8 cellular contexts compared by ENCODE assay signal in the genomic region with DNA sequence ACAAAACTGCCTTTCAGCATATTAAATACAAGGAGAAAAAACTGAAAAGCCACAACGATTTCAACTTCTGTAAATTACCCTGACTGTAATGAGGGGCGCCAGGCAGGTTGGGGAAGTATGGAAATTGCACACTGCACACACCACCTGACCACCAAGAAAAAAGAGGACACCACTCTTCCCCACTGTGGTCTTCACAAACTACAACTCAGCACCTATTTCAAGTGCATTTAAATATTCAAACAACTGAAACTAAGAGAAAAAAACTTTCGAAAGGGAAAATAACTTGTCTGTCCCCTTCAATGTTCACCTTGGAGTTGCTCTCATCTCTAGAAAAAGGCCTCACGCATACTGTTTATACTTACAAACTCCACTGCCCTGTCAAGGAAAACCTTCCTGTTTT. TPM values are rescaled to one million over a fixed set of nuclear protein-coding genes. Genes with fewer than 3 reads are reported as not detected.
DNase-seq lines count a peak whose midpoint lies in the region; ATAC-seq and TF ChIP-seq lines count a peak whose summit lies in the region.

No MANE protein-coding gene starts in this region.

- H3K9me2 ChIP-seq in SK-N-SH: no peaks in the 10 kb centered on the region

- no peaks in the 10 kb centered on the region for H3K9me3 ChIP-seq in SK-N-SH
- no peaks in the 10 kb centered on the region for H3K9me3 ChIP-seq in mucosa of stomach (ENCODE audit: control insufficient read depth, low read length)

- DNase-seq in SK-N-SH (no peak), LNCaP clone FGC (ENCODE audit: low read depth) (no peak), brain microvascular endothelial cell (no peak), DMS114 treated with DMSO at 0.1 percent for 48 hours (lab: John Stamatoyannopoulos, UW; ENCODE audit: unreplicated experiment) (no peak)

- TF ChIP-seq EP300 in SK-N-SH (IDR thresholded peaks at IDR 0.05; ENCODE audit: borderline replicate concordance in 1 of 2, low read depth in 1 of 2, low read length in 1 of 2): no peak

- CTCF ChIA-PET in SK-N-SH (lab: Yijun Ruan, JAX): interaction anchor here (0.7 to 1.6 kb wide), 3 partner anchors 10 to 71 kb away, joined by 3 read pairs; no protein-coding TSS in a partner anchor

- H3K27ac ChIP-seq in SK-N-SH (ENCODE audit: low read depth in 2 of 2, low read length in 1 of 2) (peak overlapping the region; percentile 61 to 67; a peak in 2 of 4 replicates), brain microvascular endothelial cell (peak overlapping the region; percentile 74)

- TF ChIP-seq CTCF in SK-N-SH (IDR thresholded peaks at IDR 0.05) (no peak), LNCaP clone FGC (IDR thresholded peaks at IDR 0.05; ENCODE audit: control insufficient read depth, extremely low read depth, insufficient read depth) (no peak), brain microvascular endothelial cell (IDR thresholded peaks at IDR 0.05; ENCODE audit: low read depth, low read length, missing control alignments) (no peak)

- peaks cover 61% of the 10 kb centered on the region for H3K79me2 ChIP-seq in SK-N-SH (ENCODE audit: insufficient read depth)

- no peaks in the 10 kb centered on the region for H3K27me3 ChIP-seq in SK-N-SH (ENCODE audit: insufficient read depth)
- no peaks in the 10 kb centered on the region for H3K27me3 ChIP-seq in brain microvascular endothelial cell (replicated peaks)
- no peaks in the 10 kb centered on the region for H3K27me3 ChIP-seq in mucosa of stomach (ENCODE audit: control insufficient read depth, insufficient read depth, low read length)

- WGBS in SK-N-SH (ENCODE audit: low lambda C conversion rate): 22% methylated on average over 4 of the region's 4 CpGs

- H3K9ac ChIP-seq in SK-N-SH: peak overlapping the region; percentile 81
- peak overlapping the region; percentile 89 for H3K9ac ChIP-seq in mucosa of stomach (ENCODE audit: low read length)

- peaks cover 3% of the 10 kb centered on the region for H3F3A ChIP-seq in SK-N-SH (replicated peaks; ENCODE audit: insufficient read depth)

- TF ChIP-seq RAD21 in SK-N-SH (IDR thresholded peaks at IDR 0.05; ENCODE audit: low read length): no peak

- H3K4me2 ChIP-seq in SK-N-SH: peak overlapping the region; percentile 79

- H4K20me1 ChIP-seq in SK-N-SH (ENCODE audit: insufficient read depth): peaks cover 57% of the 10 kb centered on the region

- H2AFZ ChIP-seq in SK-N-SH (ENCODE audit: low read depth): no peak overlapping the region

- H3K4me3 ChIP-seq in SK-N-SH (ENCODE audit: low read depth in 2 of 2, low read length in 1 of 2): peak overlapping the region; percentile 68 to 76
- H3K4me3 ChIP-seq in LNCaP clone FGC (ENCODE audit: low read depth, low read length): peak overlapping the region; percentile 84
- H3K4me3 ChIP-seq in brain microvascular endothelial cell (ENCODE audit: low read depth, low read length): peak overlapping the region; percentile 78
- peak overlapping the region; percentile 14 for H3K4me3 ChIP-seq in mucosa of stomach (ENCODE audit: low read length)

- POLR2A ChIA-PET in SK-N-SH (lab: Yijun Ruan, JAX): no interaction called here

- no peak for ATAC-seq in SK-N-SH treated with all-trans-retinoic acid at 6 μM for 48 hours
- ATAC-seq in GM18502 (IDR thresholded peaks at IDR 0.05; ENCODE audit: poor library complexity, unreplicated experiment): no peak
- no peak for ATAC-seq in GM21515 (IDR thresholded peaks at IDR 0.05; ENCODE audit: unreplicated experiment)

- H3K4me1 ChIP-seq in SK-N-SH (ENCODE audit: control insufficient read depth in 1 of 2, insufficient read depth in 2 of 2, low read depth in 1 of 2, low read length in 1 of 2) (peaks cover 0 to 17% of the 10 kb centered on the region in 2 experiments; a peak in 2 of 4 replicates), mucosa of stomach (ENCODE audit: control insufficient read depth, insufficient read depth, low read length) (peaks cover 17% of the 10 kb centered on the region)

- in situ Hi-C loops in brain microvascular endothelial cell (cut with HindIII; ENCODE audit: low pct_ligation_motif_present, low sequenced_read_pairs): no loop called here

- H3K36me3 ChIP-seq in SK-N-SH (replicated peaks in 1 of 2; ENCODE audit: control insufficient read depth in 1 of 2, insufficient read depth in 2 of 2, low read length in 1 of 2) (peaks cover 3 to 10% of the 10 kb centered on the region in 2 experiments), brain microvascular endothelial cell (replicated peaks) (no peaks in the 10 kb centered on the region), mucosa of stomach (ENCODE audit: control insufficient read depth, insufficient read depth, low read length) (no peaks in the 10 kb centered on the region)

TF ChIP-seq in SK-N-SH, 30 proteins besides CTCF, POLR2A, EP300 and RAD21 (continues in another document):
- TF ChIP-seq RXRA (IDR thresholded peaks at IDR 0.05; ENCODE audit: borderline replicate concordance, low read depth) (no peak), SMC3 (IDR thresholded peaks at IDR 0.05; ENCODE audit: low read depth, low read length) (no peak), TAF1 (IDR thresholded peaks at IDR 0.05; ENCODE audit: borderline replicate concordance, low read depth, low read length) (no peak), RFX5 (IDR thresholded peaks at IDR 0.05; ENCODE audit: low read length) (no peak)
- TF ChIP-seq, protein P1, sequence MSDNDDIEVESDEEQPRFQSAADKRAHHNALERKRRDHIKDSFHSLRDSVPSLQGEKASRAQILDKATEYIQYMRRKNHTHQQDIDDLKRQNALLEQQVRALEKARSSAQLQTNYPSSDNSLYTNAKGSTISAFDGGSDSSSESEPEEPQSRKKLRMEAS (IDR thresholded peaks at IDR 0.05; ENCODE audit: low read depth): no peak
- TF ChIP-seq, protein P2, sequence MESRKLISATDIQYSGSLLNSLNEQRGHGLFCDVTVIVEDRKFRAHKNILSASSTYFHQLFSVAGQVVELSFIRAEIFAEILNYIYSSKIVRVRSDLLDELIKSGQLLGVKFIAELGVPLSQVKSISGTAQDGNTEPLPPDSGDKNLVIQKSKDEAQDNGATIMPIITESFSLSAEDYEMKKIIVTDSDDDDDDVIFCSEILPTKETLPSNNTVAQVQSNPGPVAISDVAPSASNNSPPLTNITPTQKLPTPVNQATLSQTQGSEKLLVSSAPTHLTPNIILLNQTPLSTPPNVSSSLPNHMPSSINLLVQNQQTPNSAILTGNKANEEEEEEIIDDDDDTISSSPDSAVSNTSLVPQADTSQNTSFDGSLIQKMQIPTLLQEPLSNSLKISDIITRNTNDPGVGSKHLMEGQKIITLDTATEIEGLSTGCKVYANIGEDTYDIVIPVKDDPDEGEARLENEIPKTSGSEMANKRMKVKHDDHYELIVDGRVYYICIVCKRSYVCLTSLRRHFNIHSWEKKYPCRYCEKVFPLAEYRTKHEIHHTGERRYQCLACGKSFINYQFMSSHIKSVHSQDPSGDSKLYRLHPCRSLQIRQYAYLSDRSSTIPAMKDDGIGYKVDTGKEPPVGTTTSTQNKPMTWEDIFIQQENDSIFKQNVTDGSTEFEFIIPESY (IDR thresholded peaks at IDR 0.05; ENCODE audit: borderline replicate concordance, low read depth): no peak

TF ChIP-seq in SK-N-SH treated with all-trans-retinoic acid at 6 μM for 48 hours, 23 proteins besides CTCF, POLR2A, EP300 and RAD21 (continues in another document):
- TF ChIP-seq ZNF70 (CRISPR knock-in tag; IDR thresholded peaks at IDR 0.05) (no peak), TCF4 (CRISPR knock-in tag; IDR thresholded peaks at IDR 0.05; ENCODE audit: borderline replicate concordance) (no peak), ZFP30 (CRISPR knock-in tag; IDR thresholded peaks at IDR 0.05) (no peak), SNAI2 (CRISPR knock-in tag; IDR thresholded peaks at IDR 0.05) (no peak), TOX (CRISPR knock-in tag; IDR thresholded peaks at IDR 0.05; ENCODE audit: borderline replicate concordance) (no peak)
- TF ChIP-seq, protein P3, sequence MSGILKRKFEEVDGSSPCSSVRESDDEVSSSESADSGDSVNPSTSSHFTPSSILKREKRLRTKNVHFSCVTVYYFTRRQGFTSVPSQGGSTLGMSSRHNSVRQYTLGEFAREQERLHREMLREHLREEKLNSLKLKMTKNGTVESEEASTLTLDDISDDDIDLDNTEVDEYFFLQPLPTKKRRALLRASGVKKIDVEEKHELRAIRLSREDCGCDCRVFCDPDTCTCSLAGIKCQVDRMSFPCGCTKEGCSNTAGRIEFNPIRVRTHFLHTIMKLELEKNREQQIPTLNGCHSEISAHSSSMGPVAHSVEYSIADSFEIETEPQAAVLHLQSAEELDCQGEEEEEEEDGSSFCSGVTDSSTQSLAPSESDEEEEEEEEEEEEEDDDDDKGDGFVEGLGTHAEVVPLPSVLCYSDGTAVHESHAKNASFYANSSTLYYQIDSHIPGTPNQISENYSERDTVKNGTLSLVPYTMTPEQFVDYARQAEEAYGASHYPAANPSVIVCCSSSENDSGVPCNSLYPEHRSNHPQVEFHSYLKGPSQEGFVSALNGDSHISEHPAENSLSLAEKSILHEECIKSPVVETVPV (CRISPR knock-in tag; IDR thresholded peaks at IDR 0.05): no peak
- TF ChIP-seq, protein P4, sequence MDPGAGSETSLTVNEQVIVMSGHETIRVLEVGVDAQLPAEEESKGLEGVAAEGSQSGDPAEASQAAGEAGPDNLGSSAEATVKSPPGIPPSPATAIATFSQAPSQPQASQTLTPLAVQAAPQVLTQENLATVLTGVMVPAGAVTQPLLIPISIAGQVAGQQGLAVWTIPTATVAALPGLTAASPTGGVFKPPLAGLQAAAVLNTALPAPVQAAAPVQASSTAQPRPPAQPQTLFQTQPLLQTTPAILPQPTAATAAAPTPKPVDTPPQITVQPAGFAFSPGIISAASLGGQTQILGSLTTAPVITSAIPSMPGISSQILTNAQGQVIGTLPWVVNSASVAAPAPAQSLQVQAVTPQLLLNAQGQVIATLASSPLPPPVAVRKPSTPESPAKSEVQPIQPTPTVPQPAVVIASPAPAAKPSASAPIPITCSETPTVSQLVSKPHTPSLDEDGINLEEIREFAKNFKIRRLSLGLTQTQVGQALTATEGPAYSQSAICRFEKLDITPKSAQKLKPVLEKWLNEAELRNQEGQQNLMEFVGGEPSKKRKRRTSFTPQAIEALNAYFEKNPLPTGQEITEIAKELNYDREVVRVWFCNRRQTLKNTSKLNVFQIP (CRISPR knock-in tag; IDR thresholded peaks at IDR 0.05; ENCODE audit: borderline replicate concordance, low read depth): no peak

RNA-seq across cellular contexts. Expression of a gene that starts 1.5 kb away (rescaled TPM):
- polyA plus RNA-seq in SK-N-SH (2012; rRNA removed): 23.3 and 25.1 TPM in 2 replicates
- 17.3 and 18.6 TPM in 2 replicates for polyA plus RNA-seq in SK-N-SH (2012; cell fraction: cytosol; rRNA removed)
- polyA plus RNA-seq in SK-N-SH (2012; cell fraction: nucleus; rRNA removed): 59.7 and 65.4 TPM in 2 replicates

RNA-seq across cellular contexts. Expression of a gene that starts 58.3 kb away (rescaled TPM):
- 36.6 and 41.2 TPM in 2 replicates for polyA plus RNA-seq in SK-N-SH (2012; rRNA removed)
- 46.1 and 69.3 TPM in 2 replicates for polyA plus RNA-seq in SK-N-SH (2012; cell fraction: cytosol; rRNA removed)
- 102 and 110 TPM in 2 replicates for polyA plus RNA-seq in SK-N-SH (2012; cell fraction: nucleus; rRNA removed)

Comparison
In these comparisons a context has a peak if more than half of its experiments do, and no peak if none do; other contexts are left out.
1. H3K4me3 ChIP-seq: peak in every context shown above with its lines; median percentile 84 in LNCaP clone FGC; 78 in brain microvascular endothelial cell; 72 in SK-N-SH; 14 in mucosa of stomach.